ENCODE assay signal across 20 cellular contexts in the genomic region with DNA sequence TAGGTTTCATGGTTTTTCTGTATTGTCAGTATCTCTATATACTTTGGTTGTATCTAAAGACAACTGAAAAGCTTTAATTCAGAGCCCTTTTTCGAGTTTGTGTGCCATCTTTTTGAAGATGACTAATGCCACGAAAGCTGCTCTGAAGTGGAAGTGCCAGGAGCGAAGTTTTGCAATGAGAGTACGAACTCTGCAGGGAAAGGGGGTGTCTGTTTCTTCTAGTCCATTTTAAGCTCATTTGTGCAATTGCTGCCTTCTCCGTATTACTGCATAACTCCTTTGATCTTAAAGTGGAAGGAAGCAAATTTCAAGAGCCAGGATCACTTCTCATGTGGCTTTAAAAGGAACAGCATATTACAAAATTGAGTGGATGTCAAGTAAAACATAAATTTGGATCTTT.
DNase-seq lines count a peak whose midpoint lies in the region; FAIRE-seq and TF ChIP-seq lines count a peak whose summit lies in the region.
"Had no signal": no experiment of that assay in that cellular context is flagged by ENCODE, and none has a peak within 500 bp of the region (broad histone marks: within the 10 kb centered on the region; RNA-seq: fewer than 3 reads in every experiment).

No MANE protein-coding gene starts in this region.

- H3K4me2 ChIP-seq in GM23248 (ENCODE audit: unreplicated experiment) (peak overlapping the region; percentile 19), hepatocyte (no peak overlapping the region)

- H3K79me2 ChIP-seq in GM23248 (ENCODE audit: insufficient read depth) (no peaks in the 10 kb centered on the region), hepatocyte (no peaks in the 10 kb centered on the region)

- H3K27me3 ChIP-seq in GM23248 (replicated peaks; ENCODE audit: insufficient read depth) (no peaks in the 10 kb centered on the region), hepatocyte (no peaks in the 10 kb centered on the region)
- H3K27me3 ChIP-seq: suprapubic skin had no signal

- no peak overlapping the region for H3K27ac ChIP-seq in GM23248
- H3K27ac ChIP-seq in hepatocyte, result no peak overlapping the region
- H3K27ac ChIP-seq: C4-2B, suprapubic skin had no signal

- no peaks in the 10 kb centered on the region for H4K20me1 ChIP-seq in GM23248 (ENCODE audit: insufficient read depth)
- no peaks in the 10 kb centered on the region for H4K20me1 ChIP-seq in hepatocyte (ENCODE audit: insufficient read depth, poor library complexity, severe bottlenecking)

- TF ChIP-seq CTCF in hepatocyte (IDR thresholded peaks at IDR 0.05; ENCODE audit: poor library complexity), result no peak

- FAIRE-seq in HTR-8/SVneo (lab: Jason Lieb, UNC), result no peak
- FAIRE-seq: small intestine had no signal

- H2AFZ ChIP-seq in GM23248, result no peak overlapping the region
- no peak overlapping the region for H2AFZ ChIP-seq in hepatocyte

- H3K9me2 ChIP-seq in GM23248 (ENCODE audit: insufficient read depth) (no peaks in the 10 kb centered on the region), hepatocyte (replicated peaks; ENCODE audit: insufficient read depth) (no peaks in the 10 kb centered on the region)

- WGBS in GM23248 (ENCODE audit: low coverage in 1 of 2, low lambda C conversion rate in 2 of 2, missing lambda C conversion rate in 2 of 2), 2 experiments, result 15 to 24% methylated on average over 5 of the region's 5 CpGs
- 60% methylated on average over 5 of the region's 5 CpGs for WGBS in hepatocyte (ENCODE audit: low lambda C conversion rate, missing lambda C conversion rate)

- H3K4me1 ChIP-seq in GM23248 (ENCODE audit: insufficient read depth) (no peaks in the 10 kb centered on the region), hepatocyte (ENCODE audit: insufficient read depth) (no peaks in the 10 kb centered on the region)

- H3K4me3 ChIP-seq in GM23248 (no peak overlapping the region), hepatocyte (no peak overlapping the region)
- H3K4me3 ChIP-seq: suprapubic skin had no signal

- no peak overlapping the region for H3K9ac ChIP-seq in GM23248

- H3K9me3 ChIP-seq in GM23248 (ENCODE audit: low read depth) (no peaks in the 10 kb centered on the region), hepatocyte (ENCODE audit: low read depth) (no peaks in the 10 kb centered on the region)
- H3K9me3 ChIP-seq: suprapubic skin had no signal

- H3F3A ChIP-seq in GM23248 (ENCODE audit: insufficient read depth), result no peaks in the 10 kb centered on the region

- in situ Hi-C loops in GM23248 (cut with MboI), result no loop called here

- H3K36me3 ChIP-seq in GM23248 (ENCODE audit: low read depth) (no peaks in the 10 kb centered on the region), hepatocyte (replicated peaks; ENCODE audit: insufficient read depth, low read depth) (no peaks in the 10 kb centered on the region)
- H3K36me3 ChIP-seq: suprapubic skin had no signal

- DNase-seq in GM23248 (peak; percentile 74), SKM-1 (lab: John Stamatoyannopoulos, UW; ENCODE audit: unreplicated experiment) (peak; percentile 91), hepatocyte (ENCODE audit: low spot score) (peak; percentile 12), stromal cell of bone marrow (ENCODE audit: low read depth) (peak; percentile 54), ecto neural progenitor cell (ENCODE audit: low spot score) (no peak), DMS 273 (lab: John Stamatoyannopoulos, UW; ENCODE audit: unreplicated experiment) (no peak), HTR-8/SVneo (ENCODE audit: insufficient read length, low spot score) (no peak)
- DNase-seq: activated CD4-positive, CD25-positive, alpha-beta regulatory T cell; activated CD8-positive, alpha-beta T cell treated with anti-CD3 and anti-CD28 coated beads for 36 hours; activated naive CD4-positive, alpha-beta T cell treated with anti-CD3 and anti-CD28 coated beads, Interleukin-2, amount 10 ng/mL, durations not matched to agents 7 days and 5 days; activated T-cell treated with anti-CD3 and anti-CD28 coated beads, Interleukin-2, amount 50 U/mL, for 24 hours; GF-D8; left colon; NCI-H1694 treated with DMSO at 0.1 percent for 48 hours; NCI-H446; SHP77 treated with DMSO at 0.1 percent for 48 hours; small intestine; stimulated activated CD4-positive, alpha-beta T cell treated with anti-CD3 and anti-CD28 coated beads, Interleukin-4, amount 100 ng/mL, for 4 hours had no signal

Comparison
In these comparisons a context has a peak if more than half of its experiments do, and no peak if none do; other contexts are left out.
1. DNase-seq: peak in GM23248 (single experiment), SKM-1 (single experiment), hepatocyte (single experiment) and stromal cell of bone marrow (single experiment); none in ecto neural progenitor cell (single experiment), DMS 273 (single experiment) and HTR-8/SVneo (single experiment).